24 cellular contexts compared by ENCODE assay signal in the genomic region with DNA sequence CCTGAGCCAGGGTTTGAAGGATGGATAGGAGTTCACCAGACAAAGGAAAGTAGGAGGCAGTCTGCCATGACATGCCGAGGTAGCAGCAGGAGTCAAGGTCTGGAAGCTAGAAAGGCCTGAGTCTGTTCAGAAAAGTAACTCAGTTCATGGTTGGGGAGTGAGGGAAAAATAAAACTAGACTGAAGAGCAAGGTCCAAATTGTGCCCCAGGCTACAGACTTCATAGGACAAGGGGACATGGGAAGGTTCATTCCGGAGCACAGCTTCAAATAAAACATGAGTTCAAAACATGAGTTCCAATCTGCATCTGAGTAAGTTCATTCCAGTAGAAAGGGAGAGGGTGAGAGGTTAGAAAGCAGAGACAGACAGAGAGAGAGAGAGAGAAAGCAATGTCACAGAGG. TPM values are rescaled to one million over a fixed set of nuclear protein-coding genes. Genes with fewer than 3 reads are reported as not detected.
"Had no signal": no experiment of that assay in that cellular context is flagged by ENCODE, and none has a peak within 500 bp of the region (broad histone marks: within the 10 kb centered on the region; RNA-seq: fewer than 3 reads in every experiment).

No MANE protein-coding gene starts in this region.

- H3K27me3 Mint-ChIP-seq: naive thymus-derived CD4-positive, alpha-beta T cell had no signal

- DNase-seq: cortex of kidney; dorsolateral prefrontal cortex; effector CD8-positive, alpha-beta T cell; heart left ventricle; hippocampal formation; left colon; mammary epithelial cell; naive thymus-derived CD4-positive, alpha-beta T cell; sigmoid colon; small intestine; stimulated activated CD4-positive, alpha-beta T cell treated with anti-CD3 and anti-CD28 coated beads, Interleukin-12 subunit alpha, Interleukin-12 subunit beta, amount 100 ng/mL, for 4 hours; stimulated activated naive CD8-positive, alpha-beta T cell treated with anti-CD3 and anti-CD28 coated beads, Interleukin-15, Interleukin-2, amounts not matched to agents 100 U/mL and 50 U/mL, for 24 hours; thyroid gland; upper lobe of left lung; uterus had no signal

- ATAC-seq: heart left ventricle; left colon; naive thymus-derived CD4-positive, alpha-beta T cell; stimulated activated naive CD8-positive, alpha-beta T cell treated with anti-CD3 and anti-CD28 coated beads, Interleukin-15, Interleukin-2, amounts not matched to agents 100 U/mL and 50 U/mL, for 24 hours had no signal

RNA-seq across cellular contexts. Expression of gene BFSP2, which starts 39.7 kb away (rescaled TPM):
- total RNA-seq: fibroblast of lung; frontal cortex; glomerular endothelial cell; heart left ventricle; kidney epithelial cell; left colon; lower leg skin; mammary epithelial cell; mesenteric fat pad; mononuclear cell; naive thymus-derived CD4-positive, alpha-beta T cell; osteoblast; pulmonary artery endothelial cell; sigmoid colon; thyroid gland; uterus had no signal
